Comparison of ENCODE assay signal across 27 cellular contexts in the genomic region with DNA sequence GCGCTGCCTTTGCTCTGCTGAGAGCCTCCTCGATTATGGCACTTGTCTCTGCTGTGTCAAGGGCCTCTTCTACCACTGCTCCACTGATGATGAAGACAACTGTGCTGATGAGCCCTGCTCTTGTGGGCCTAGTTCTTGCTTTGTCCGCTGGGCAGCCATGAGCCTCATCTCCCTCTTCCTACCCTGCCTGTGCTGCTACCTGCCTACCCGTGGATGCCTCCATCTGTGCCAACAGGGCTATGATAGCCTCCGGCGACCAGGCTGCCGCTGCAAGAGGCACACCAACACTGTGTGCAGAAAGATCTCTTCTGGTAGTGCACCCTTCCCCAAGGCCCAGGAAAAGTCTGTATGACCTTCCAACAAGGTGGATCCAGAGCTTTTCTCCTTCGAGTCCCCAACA.
"Had no signal": no experiment of that assay in that cellular context is flagged by ENCODE, and none has a peak within 500 bp of the region (broad histone marks: within the 10 kb centered on the region; RNA-seq: fewer than 3 reads in every experiment).

No MANE protein-coding gene starts in this region.

- H3K4me3 ChIP-seq: neural progenitor cell, ovary, psoas muscle, right lobe of liver, sigmoid colon, stomach, thoracic aorta, thyroid gland, tibial nerve, upper lobe of left lung, uterus had no signal

- H3K4me1 ChIP-seq: neural progenitor cell, parathyroid adenoma, psoas muscle, right lobe of liver, sigmoid colon, thyroid gland, tibial nerve, upper lobe of left lung, uterus had no signal

- H3K4me3 Mint-ChIP-seq: naive thymus-derived CD4-positive, alpha-beta T cell; natural killer cell; nephron; neural progenitor cell; stimulated activated effector memory CD8-positive, alpha-beta T cell treated with anti-CD3 and anti-CD28 coated beads, Interleukin-12 subunit alpha, Interleukin-12 subunit beta, amount 100 ng/mL, for 72 hours; stimulated activated naive B cell treated with anti-CD40 and anti-IgM and Interleukin-4, amounts not matched to agents 10 μg/mL and 1 μg/mL and 100 μg/mL, for 72 hours had no signal

- H3K9me3 Mint-ChIP-seq: nephron; neural progenitor cell; stimulated activated effector memory CD8-positive, alpha-beta T cell treated with anti-CD3 and anti-CD28 coated beads, Interleukin-12 subunit alpha, Interleukin-12 subunit beta, amount 100 ng/mL, for 72 hours; stimulated activated naive B cell treated with anti-CD40 and anti-IgM and Interleukin-4, amounts not matched to agents 10 μg/mL and 1 μg/mL and 100 μg/mL, for 72 hours had no signal

- H3K27me3 Mint-ChIP-seq: progenitor cell of endocrine pancreas; stimulated activated naive B cell treated with anti-CD40 and anti-IgM and Interleukin-4, amounts not matched to agents 10 μg/mL and 1 μg/mL and 100 μg/mL, for 72 hours had no signal

- DNase-seq: naive thymus-derived CD4-positive, alpha-beta T cell; natural killer cell; occipital lobe; ovary; psoas muscle; right cardiac atrium; right lobe of liver; sigmoid colon; small intestine; stimulated activated CD4-positive, alpha-beta T cell treated with anti-CD3 and anti-CD28 coated beads, Interleukin-15, amount 100 ng/mL, for 24 hours; stimulated activated CD4-positive, alpha-beta T cell treated with anti-CD3 and anti-CD28 coated beads, Interleukin-2, amount 100 ng/mL, for 24 hours; stimulated activated CD4-positive, alpha-beta T cell treated with anti-CD3 and anti-CD28 coated beads, Interleukin-2, amount 100 ng/mL, for 48 hours; stimulated activated CD4-positive, alpha-beta T cell treated with anti-CD3 and anti-CD28 coated beads, Interleukin-4, amount 100 ng/mL, for 24 hours; stimulated activated naive B cell treated with anti-CD40 and anti-IgM and Interleukin-4, amounts not matched to agents 10 μg/mL and 1 μg/mL and 100 μg/mL, for 72 hours; stimulated activated naive CD4-positive, alpha-beta T cell treated with Interleukin-2 at 50 U/mL for 16 hours; stomach; thyroid gland; trophoblast cell; uterus had no signal

- H3K27ac Mint-ChIP-seq: natural killer cell; nephron; neural progenitor cell; progenitor cell of endocrine pancreas; stimulated activated effector memory CD8-positive, alpha-beta T cell treated with anti-CD3 and anti-CD28 coated beads, Interleukin-12 subunit alpha, Interleukin-12 subunit beta, amount 100 ng/mL, for 72 hours; stimulated activated naive B cell treated with anti-CD40 and anti-IgM and Interleukin-4, amounts not matched to agents 10 μg/mL and 1 μg/mL and 100 μg/mL, for 72 hours had no signal

- H3K27ac ChIP-seq: neural progenitor cell, ovary, parathyroid adenoma, psoas muscle, right lobe of liver, sigmoid colon, stomach, thoracic aorta, thyroid gland, tibial nerve, upper lobe of left lung, uterus had no signal

- H3K36me3 ChIP-seq: neural progenitor cell, ovary, right lobe of liver, sigmoid colon, stomach, thoracic aorta, thyroid gland, tibial nerve, upper lobe of left lung, uterus had no signal

- H3K4me1 Mint-ChIP-seq: naive thymus-derived CD4-positive, alpha-beta T cell; natural killer cell; nephron; neural progenitor cell; stimulated activated effector memory CD8-positive, alpha-beta T cell treated with anti-CD3 and anti-CD28 coated beads, Interleukin-12 subunit alpha, Interleukin-12 subunit beta, amount 100 ng/mL, for 72 hours; stimulated activated naive B cell treated with anti-CD40 and anti-IgM and Interleukin-4, amounts not matched to agents 10 μg/mL and 1 μg/mL and 100 μg/mL, for 72 hours had no signal

- ATAC-seq: naive thymus-derived CD4-positive, alpha-beta T cell; natural killer cell; psoas muscle; right cardiac atrium; right lobe of liver; stimulated activated effector memory CD8-positive, alpha-beta T cell treated with anti-CD3 and anti-CD28 coated beads, Interleukin-12 subunit alpha, Interleukin-12 subunit beta, amount 100 ng/mL, for 72 hours; stimulated activated naive B cell treated with anti-CD40 and anti-IgM and Interleukin-4, amounts not matched to agents 10 μg/mL and 1 μg/mL and 100 μg/mL, for 72 hours had no signal

- H3K27me3 ChIP-seq: neural progenitor cell, ovary, right lobe of liver, sigmoid colon, stomach, thyroid gland, tibial nerve, upper lobe of left lung, uterus had no signal

- H3K9me3 ChIP-seq: ovary, psoas muscle, right lobe of liver, sigmoid colon, stomach, thoracic aorta, thyroid gland, tibial nerve, upper lobe of left lung, uterus had no signal
